Comparison of ENCODE assay signal across 2 cellular contexts in the genomic region with DNA sequence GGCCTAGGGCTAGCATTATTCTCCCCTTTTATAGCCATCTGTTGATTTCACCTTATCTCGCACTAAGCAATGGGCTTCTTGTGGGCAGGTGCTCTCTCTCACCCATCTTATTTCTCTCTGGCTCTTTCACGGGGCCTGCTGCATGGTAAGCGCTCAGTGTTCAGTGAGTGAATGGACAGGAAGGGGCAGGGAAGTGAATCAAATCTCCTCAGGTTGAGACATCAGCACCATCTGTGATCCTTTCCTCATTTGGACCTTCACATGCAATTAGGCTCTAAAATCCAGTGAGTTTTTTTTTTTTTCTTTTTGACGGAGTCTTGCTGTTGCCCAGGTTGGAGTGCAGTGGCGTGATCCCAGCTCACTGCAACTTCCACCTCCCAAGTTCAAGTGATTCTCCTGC.
TF ChIP-seq lines count a peak whose summit lies in the region.

No MANE protein-coding gene starts in this region.

TF ChIP-seq in A549, 52 proteins besides CTCF, POLR2A, EP300 and RAD21 (continued from another document):
- TF ChIP-seq, protein P1, sequence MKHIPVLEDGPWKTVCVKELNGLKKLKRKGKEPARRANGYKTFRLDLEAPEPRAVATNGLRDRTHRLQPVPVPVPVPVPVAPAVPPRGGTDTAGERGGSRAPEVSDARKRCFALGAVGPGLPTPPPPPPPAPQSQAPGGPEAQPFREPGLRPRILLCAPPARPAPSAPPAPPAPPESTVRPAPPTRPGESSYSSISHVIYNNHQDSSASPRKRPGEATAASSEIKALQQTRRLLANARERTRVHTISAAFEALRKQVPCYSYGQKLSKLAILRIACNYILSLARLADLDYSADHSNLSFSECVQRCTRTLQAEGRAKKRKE (CRISPR knock-in tag; IDR thresholded peaks at IDR 0.05; ENCODE audit: low read depth) = no peak
- no peak for TF ChIP-seq RFX5 (IDR thresholded peaks at IDR 0.05)
- no peak for TF ChIP-seq BHLHE40 (IDR thresholded peaks at IDR 0.05; ENCODE audit: low read depth, low read length)
- no peak for TF ChIP-seq TP53 (CRISPR knock-in tag; IDR thresholded peaks at IDR 0.05)
- TF ChIP-seq HEYL (CRISPR knock-in tag; IDR thresholded peaks at IDR 0.05) = no peak
- no peak for TF ChIP-seq FOXS1 (CRISPR knock-in tag; IDR thresholded peaks at IDR 0.05)
- TF ChIP-seq NR3C1 (IDR thresholded peaks at IDR 0.05) = no peak
- TF ChIP-seq, protein P2, sequence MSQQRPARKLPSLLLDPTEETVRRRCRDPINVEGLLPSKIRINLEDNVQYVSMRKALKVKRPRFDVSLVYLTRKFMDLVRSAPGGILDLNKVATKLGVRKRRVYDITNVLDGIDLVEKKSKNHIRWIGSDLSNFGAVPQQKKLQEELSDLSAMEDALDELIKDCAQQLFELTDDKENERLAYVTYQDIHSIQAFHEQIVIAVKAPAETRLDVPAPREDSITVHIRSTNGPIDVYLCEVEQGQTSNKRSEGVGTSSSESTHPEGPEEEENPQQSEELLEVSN (IDR thresholded peaks at IDR 0.05; ENCODE audit: borderline replicate concordance, low read depth) = no peak
- no peak for TF ChIP-seq RCOR1 (IDR thresholded peaks at IDR 0.05; ENCODE audit: low read depth, low read length)
- no peak for TF ChIP-seq MAZ (IDR thresholded peaks at IDR 0.05; ENCODE audit: borderline replicate concordance, low read depth, low read length)
- no peak for TF ChIP-seq CHD4 (IDR thresholded peaks at IDR 0.05; ENCODE audit: borderline replicate concordance)
- no peak for TF ChIP-seq KDM5A (IDR thresholded peaks at IDR 0.05)
- TF ChIP-seq, protein P3, sequence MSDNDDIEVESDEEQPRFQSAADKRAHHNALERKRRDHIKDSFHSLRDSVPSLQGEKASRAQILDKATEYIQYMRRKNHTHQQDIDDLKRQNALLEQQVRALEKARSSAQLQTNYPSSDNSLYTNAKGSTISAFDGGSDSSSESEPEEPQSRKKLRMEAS (IDR thresholded peaks at IDR 0.05) = no peak
- no peak for TF ChIP-seq ZSCAN20 (CRISPR knock-in tag; IDR thresholded peaks at IDR 0.05)

TF ChIP-seq in HEK293, 187 proteins besides CTCF, POLR2A, EP300 and RAD21 (continued from another document):
- TF ChIP-seq, protein P4, sequence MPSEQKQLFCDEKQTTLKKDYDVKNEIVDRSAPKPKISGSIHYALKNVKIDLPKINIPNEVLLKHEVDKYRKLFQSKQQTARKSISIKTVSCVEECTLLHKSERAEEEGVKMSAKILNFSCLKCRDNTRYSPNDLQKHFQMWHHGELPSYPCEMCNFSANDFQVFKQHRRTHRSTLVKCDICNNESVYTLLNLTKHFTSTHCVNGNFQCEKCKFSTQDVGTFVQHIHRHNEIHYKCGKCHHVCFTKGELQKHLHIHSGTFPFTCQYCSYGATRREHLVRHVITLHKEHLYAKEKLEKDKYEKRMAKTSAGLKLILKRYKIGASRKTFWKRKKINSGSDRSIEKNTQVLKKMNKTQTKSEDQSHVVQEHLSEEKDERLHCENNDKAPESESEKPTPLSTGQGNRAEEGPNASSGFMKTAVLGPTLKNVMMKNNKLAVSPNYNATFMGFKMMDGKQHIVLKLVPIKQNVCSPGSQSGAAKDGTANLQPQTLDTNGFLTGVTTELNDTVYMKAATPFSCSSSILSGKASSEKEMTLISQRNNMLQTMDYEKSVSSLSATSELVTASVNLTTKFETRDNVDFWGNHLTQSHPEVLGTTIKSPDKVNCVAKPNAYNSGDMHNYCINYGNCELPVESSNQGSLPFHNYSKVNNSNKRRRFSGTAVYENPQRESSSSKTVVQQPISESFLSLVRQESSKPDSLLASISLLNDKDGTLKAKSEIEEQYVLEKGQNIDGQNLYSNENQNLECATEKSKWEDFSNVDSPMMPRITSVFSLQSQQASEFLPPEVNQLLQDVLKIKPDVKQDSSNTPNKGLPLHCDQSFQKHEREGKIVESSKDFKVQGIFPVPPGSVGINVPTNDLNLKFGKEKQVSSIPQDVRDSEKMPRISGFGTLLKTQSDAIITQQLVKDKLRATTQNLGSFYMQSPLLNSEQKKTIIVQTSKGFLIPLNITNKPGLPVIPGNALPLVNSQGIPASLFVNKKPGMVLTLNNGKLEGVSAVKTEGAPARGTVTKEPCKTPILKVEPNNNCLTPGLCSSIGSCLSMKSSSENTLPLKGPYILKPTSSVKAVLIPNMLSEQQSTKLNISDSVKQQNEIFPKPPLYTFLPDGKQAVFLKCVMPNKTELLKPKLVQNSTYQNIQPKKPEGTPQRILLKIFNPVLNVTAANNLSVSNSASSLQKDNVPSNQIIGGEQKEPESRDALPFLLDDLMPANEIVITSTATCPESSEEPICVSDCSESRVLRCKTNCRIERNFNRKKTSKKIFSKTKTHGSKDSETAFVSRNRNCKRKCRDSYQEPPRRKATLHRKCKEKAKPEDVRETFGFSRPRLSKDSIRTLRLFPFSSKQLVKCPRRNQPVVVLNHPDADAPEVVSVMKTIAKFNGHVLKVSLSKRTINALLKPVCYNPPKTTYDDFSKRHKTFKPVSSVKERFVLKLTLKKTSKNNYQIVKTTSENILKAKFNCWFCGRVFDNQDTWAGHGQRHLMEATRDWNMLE (tag by site-specific recombination; conservative IDR thresholded peaks at IDR 0.05; ENCODE audit: low read depth) = no peak
